19 cellular contexts compared by ENCODE assay signal in the genomic region with DNA sequence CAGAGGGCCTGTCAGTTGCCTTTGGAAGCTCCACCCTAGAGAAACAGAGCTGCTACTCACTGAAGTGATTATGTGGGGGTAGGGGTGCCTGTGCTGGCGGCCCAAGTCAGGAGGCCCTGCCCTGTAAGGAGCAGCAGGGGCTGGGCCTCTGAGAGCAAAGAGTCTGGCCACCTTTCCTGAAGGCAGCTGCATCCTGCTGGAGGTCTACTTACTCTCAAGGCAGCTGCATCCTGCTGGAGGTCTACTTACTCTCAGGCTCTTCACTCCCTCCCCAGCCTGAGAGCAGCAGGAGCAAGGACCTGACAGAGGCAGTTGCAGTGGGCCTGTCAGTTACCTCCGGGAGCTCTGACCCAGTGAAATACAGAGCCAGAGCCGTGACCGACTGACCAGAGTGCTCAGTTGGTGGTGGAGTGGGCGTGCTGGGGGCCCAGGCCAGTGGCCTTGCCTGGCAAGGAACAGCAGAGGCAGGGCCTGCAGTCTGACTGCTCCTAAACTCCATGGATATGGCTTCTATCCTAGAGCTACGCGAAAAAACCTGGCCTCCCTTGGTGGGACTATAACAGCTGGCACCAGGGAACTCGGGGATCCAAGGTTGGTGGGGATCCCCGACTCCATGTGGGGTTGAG. TPM values are rescaled to one million over a fixed set of nuclear protein-coding genes. Genes with fewer than 3 reads are reported as not detected.
DNase-seq lines count a peak whose midpoint lies in the region; TF ChIP-seq lines count a peak whose summit lies in the region.
"Had no signal": no experiment of that assay in that cellular context is flagged by ENCODE, and none has a peak within 500 bp of the region (broad histone marks: within the 10 kb centered on the region; RNA-seq: fewer than 3 reads in every experiment).

No MANE protein-coding gene starts in this region.

- H3K9me2 ChIP-seq in Loucy (replicated peaks; ENCODE audit: low read depth, low read length), result no peaks in the 10 kb centered on the region

- H3F3A ChIP-seq in Loucy (ENCODE audit: low read depth), result no peaks in the 10 kb centered on the region

- no peak overlapping the region for H3K4me3 Mint-ChIP-seq in CD14-positive monocyte

- H3K9ac ChIP-seq in Loucy (ENCODE audit: low read depth, low read length, poor library complexity, severe bottlenecking), result peak overlapping the region; percentile 19
- H3K9ac ChIP-seq: KMS-11 had no signal

- peak overlapping the region; percentile 73 to 78 for H3K27ac ChIP-seq in prostate gland
- H3K27ac ChIP-seq: A549, C4-2B, KMS-11, RWPE1 had no signal

- intact Hi-C loops in CD14-positive monocyte (cut with micrococcal nuclease), result no loop called here
- intact Hi-C loops in prostate gland (cut with DNase I), result no loop called here

- H3K9me3 ChIP-seq in Loucy (ENCODE audit: insufficient read depth, low read depth, low read length) (peaks cover 13% of the 10 kb centered on the region; the same call in 1 of the 2 replicates), prostate gland (no peaks in the 10 kb centered on the region)

- peak overlapping the region; percentile 9 for H3K4me2 ChIP-seq in Loucy (ENCODE audit: low read depth, low read length, poor library complexity, severe bottlenecking)
- H3K4me2 ChIP-seq: A549, KMS-11 had no signal

- H3K79me2 ChIP-seq in Loucy (ENCODE audit: insufficient read depth, low read length), result peaks cover 10% of the 10 kb centered on the region; the same call in 1 of the 2 replicates

- no peaks in the 10 kb centered on the region for H3K36me3 ChIP-seq in Loucy (ENCODE audit: insufficient read depth, low read length)
- no peaks in the 10 kb centered on the region for H3K36me3 ChIP-seq in prostate gland

- no peak overlapping the region for H2AFZ ChIP-seq in Loucy (ENCODE audit: low read length)

- TF ChIP-seq POLR2A in prostate gland (IDR thresholded peaks at IDR 0.05), result no peak

- H3K4me1 Mint-ChIP-seq in CD14-positive monocyte, result peaks cover 55% of the 10 kb centered on the region

- WGBS in prostate gland, result 95% methylated on average over 9 of the region's 9 CpGs

- TF ChIP-seq CTCF in CD14-positive monocyte (IDR thresholded peaks at IDR 0.05) (no peak), Loucy (conservative IDR thresholded peaks at IDR 0.05; ENCODE audit: low read length) (no peak), prostate gland (IDR thresholded peaks at IDR 0.05) (no peak)

- peaks cover 5 to 15% (median 11%) of the 10 kb centered on the region in 7 donors for H3K9me3 Mint-ChIP-seq in CD14-positive monocyte

- H3K27ac Mint-ChIP-seq in CD14-positive monocyte, result peak overlapping the region; percentile 96 to 99 (median 98)

- H4K20me1 ChIP-seq in Loucy (ENCODE audit: insufficient read depth, low read length, poor library complexity, severe bottlenecking), result no peaks in the 10 kb centered on the region

- no peaks in the 10 kb centered on the region for H3K27me3 Mint-ChIP-seq in CD14-positive monocyte (ENCODE audit: low read depth in 3 of 3)

- H3K4me1 ChIP-seq in Loucy (ENCODE audit: insufficient read depth, low read length, poor library complexity, severe bottlenecking) (peaks cover 13% of the 10 kb centered on the region), prostate gland (replicated peaks) (peaks cover 25% of the 10 kb centered on the region)
- H3K4me1 ChIP-seq: A549 had no signal

- H3K27me3 ChIP-seq in Loucy (ENCODE audit: insufficient read depth, low read length, poor library complexity, severe bottlenecking) (no peaks in the 10 kb centered on the region), prostate gland (replicated peaks; ENCODE audit: insufficient read depth) (no peaks in the 10 kb centered on the region)

- no peak overlapping the region for H3K4me3 ChIP-seq in Loucy (ENCODE audit: low read length, poor library complexity, severe bottlenecking)
- H3K4me3 ChIP-seq in prostate gland, result no peak overlapping the region
- H3K4me3 ChIP-seq: A549 had no signal

- DNase-seq in CD14-positive monocyte (ENCODE audit: low spot score) (no peak), dermis blood vessel endothelial cell (peak; percentile 83), prostate gland (ENCODE audit: low spot score) (no peak), NCI-H146 (lab: John Stamatoyannopoulos, UW) (no peak), retina (no peak), SIG-M5 (lab: John Stamatoyannopoulos, UW) (no peak)
- DNase-seq: COR-L47, GOT3, MM.1S, NCI-H1092 treated with DMSO at 0.1 percent for 48 hours, NCI-H1694 treated with DMSO at 0.1 percent for 48 hours, NCI-H226, NCI-H526, OCI-M1 had no signal

- peaks cover 15 to 26% of the 10 kb centered on the region in 2 donors for H3K36me3 Mint-ChIP-seq in CD14-positive monocyte

RNA-seq across cellular contexts. Expression of gene RAD51B, which starts 32.3 kb away (rescaled TPM):
- 10 to 100 TPM in 1 of 2 donors, 1 to 10 TPM in 1; 9.4 to 11.6 TPM for polyA plus RNA-seq in CD14-positive monocyte
- 12.1 and 22.8 TPM in 2 replicates for total RNA-seq in dermis blood vessel endothelial cell
- total RNA-seq in prostate gland, result 10 to 100 TPM; 14.9 to 35.8 TPM

RNA-seq across cellular contexts. Expression of gene ZFYVE26, which starts 35.5 kb away (rescaled TPM):
- polyA plus RNA-seq in CD14-positive monocyte, result 1 to 10 TPM; 1.0 to 2.3 TPM
- total RNA-seq in dermis blood vessel endothelial cell, result 23.7 and 26.7 TPM in 2 replicates
- total RNA-seq in prostate gland, result 10 to 100 TPM; 12.2 to 33.7 TPM
